Comparison of ENCODE assay signal across 16 cellular contexts in genomic region chr13:96428904-96429303, GRCh38.
A peak's percentile ranks its signal among the peaks of the same experiment; 100 is the strongest.
DNase-seq lines count a peak whose midpoint lies in the region; ATAC-seq and TF ChIP-seq lines count a peak whose summit lies in the region.
"Had no signal": no experiment of that assay in that cellular context is flagged by ENCODE, and none has a peak within 500 bp of the region (broad histone marks: within the 10 kb centered on the region; RNA-seq: fewer than 3 reads in every experiment).

No MANE protein-coding gene starts in this region.

- H3K9me2 ChIP-seq in PC-9 (ENCODE audit: insufficient read depth) = no peaks in the 10 kb centered on the region

- H3K4me3 ChIP-seq in PC-9 (no peak overlapping the region), aorta (ENCODE audit: low read length in 2 of 2) (no peak overlapping the region)
- H3K4me3 ChIP-seq: BLaER1 treated with 17β-estradiol and CSF1 and Interleukin-3, amounts not matched to agents 10 nM and 100 nM; GM12878 had no signal

- DNase-seq in NCI-H82 (lab: John Stamatoyannopoulos, UW) = peak; percentile 46
- no peak for DNase-seq in NCI-H82 treated with DMSO at 0.1 percent for 48 hours (lab: John Stamatoyannopoulos, UW; ENCODE audit: unreplicated experiment)
- no peak for DNase-seq in PC-9
- DNase-seq in left kidney (ENCODE audit: low read depth, low spot score) = peak; percentile 5
- no peak for DNase-seq in left cardiac atrium
- DNase-seq in SKM-1 treated with dmso at 0.1 percent for 144 hours (lab: John Stamatoyannopoulos, UW; ENCODE audit: unreplicated experiment) = no peak
- no peak for DNase-seq in aorta
- DNase-seq: 8988T; Calu3; CD8-positive, alpha-beta T cell; DMS79 treated with DMSO at 0.1 percent for 48 hours; GOT3; H7 had no signal

- no peaks in the 10 kb centered on the region for H3K9me3 ChIP-seq in PC-9 (ENCODE audit: insufficient read depth, low read depth)
- no peaks in the 10 kb centered on the region for H3K9me3 ChIP-seq in aorta (ENCODE audit: control insufficient read depth, low read length)
- H3K9me3 ChIP-seq: BLaER1 treated with 17β-estradiol and CSF1 and Interleukin-3, amounts not matched to agents 10 nM and 100 nM had no signal

- no peak overlapping the region for H3K4me2 ChIP-seq in PC-9

- intact Hi-C loops in PC-9 (cut with micrococcal nuclease; ENCODE audit: unreplicated experiment) = no loop called here
- intact Hi-C loops in left cardiac atrium (cut with DNase I) = no loop called here
- intact Hi-C loops in aorta (cut with DNase I) = no loop called here

- H3K36me3 ChIP-seq in PC-9 (ENCODE audit: low read depth) (no peaks in the 10 kb centered on the region), aorta (ENCODE audit: control insufficient read depth in 1 of 2, insufficient read depth in 2 of 2, low read length in 1 of 2) (no peaks in the 10 kb centered on the region)
- H3K36me3 ChIP-seq: BLaER1 treated with 17β-estradiol and CSF1 and Interleukin-3, amounts not matched to agents 10 nM and 100 nM had no signal

- H3K79me2 ChIP-seq in PC-9 (ENCODE audit: low read depth) = no peaks in the 10 kb centered on the region

- no TSS peak for BruUV-seq in PC-9 (replicated peaks; lab: Mats Ljungman, UMichigan)

- no peak overlapping the region for H3K27ac ChIP-seq in PC-9
- no peak overlapping the region for H3K27ac ChIP-seq in aorta (ENCODE audit: low read depth in 1 of 2, low read length in 2 of 2)
- H3K27ac ChIP-seq: BLaER1 treated with 17β-estradiol and CSF1 and Interleukin-3, amounts not matched to agents 10 nM and 100 nM had no signal

- ATAC-seq in left cardiac atrium (no peak), aorta (ENCODE audit: low FRiP score) (no peak)
- ATAC-seq: CD8-positive, alpha-beta T cell; GM12878; HCT116 had no signal

- no peaks in the 10 kb centered on the region for H3F3A ChIP-seq in PC-9 (ENCODE audit: insufficient read depth, low read depth)

- CTCF ChIA-PET in PC-9 (lab: Charles Lee) = no interaction called here

- 0 out of 2 replicates have a peak overlapping the region, but pooled peaks have one; percentile 2 for H2AFZ ChIP-seq in PC-9

- H3K27me3 ChIP-seq in PC-9 (ENCODE audit: insufficient read depth, low read depth) = 0 out of 2 replicates have a peak, but pooled peaks cover 3% of the 10 kb centered on the region
- no peaks in the 10 kb centered on the region for H3K27me3 ChIP-seq in aorta (ENCODE audit: control insufficient read depth in 1 of 2, insufficient read depth in 2 of 2, low read length in 1 of 2)
- H3K27me3 ChIP-seq: BLaER1 treated with 17β-estradiol and CSF1 and Interleukin-3, amounts not matched to agents 10 nM and 100 nM had no signal

- H4K20me1 ChIP-seq in PC-9 (ENCODE audit: insufficient read depth) = no peaks in the 10 kb centered on the region
- H4K20me1 ChIP-seq: BLaER1 treated with 17β-estradiol and CSF1 and Interleukin-3, amounts not matched to agents 10 nM and 100 nM had no signal

- 77 to 85% methylated on average over 5 of the region's 5 CpGs for WGBS in aorta, 2 donors

- no peak for TF ChIP-seq CTCF in PC-9 (conservative IDR thresholded peaks at IDR 0.05)

- POLR2A ChIA-PET in PC-9 (lab: Charles Lee; ENCODE audit: unreplicated experiment) = no interaction called here

- no peaks in the 10 kb centered on the region for H3K4me1 ChIP-seq in PC-9 (replicated peaks; ENCODE audit: insufficient read depth)
- no peaks in the 10 kb centered on the region for H3K4me1 ChIP-seq in aorta (ENCODE audit: control insufficient read depth in 1 of 2, insufficient read depth in 2 of 2, low read length in 2 of 2)

Comparison
In these comparisons a context has a peak if more than half of its experiments do, and no peak if none do; other contexts are left out.
1. DNase-seq: peak in NCI-H82 (single experiment) and left kidney (single experiment); none in NCI-H82 treated with DMSO at 0.1 percent for 48 hours (single experiment), PC-9 (0 of 2), left cardiac atrium (single experiment), SKM-1 treated with dmso at 0.1 percent for 144 hours (single experiment) and aorta (0 of 2).